In genomic region chr6:223136-223535, GRCh38 we compare ENCODE assay signal across 16 cellular contexts.
DNase-seq lines count a peak whose midpoint lies in the region; TF ChIP-seq lines count a peak whose summit lies in the region.
"Had no signal": no experiment of that assay in that cellular context is flagged by ENCODE, and none has a peak within 500 bp of the region (broad histone marks: within the 10 kb centered on the region; RNA-seq: fewer than 3 reads in every experiment).

No MANE protein-coding gene starts in this region.

- no peak for TF ChIP-seq POLR2A in testis (IDR thresholded peaks at IDR 0.05)

- H3K27ac ChIP-seq in endodermal cell (ENCODE audit: low read depth, low read length) = no peak overlapping the region
- no peak overlapping the region for H3K27ac ChIP-seq in testis
- H3K27ac ChIP-seq: BLaER1, HL-60 had no signal

- H3K4me1 Mint-ChIP-seq in T-helper 2 cell treated with Interferon-gamma antibody and Interleukin-4, amounts not matched to agents 5 μg/mL and 100 μg/mL, for 36 hours (ENCODE audit: low read depth) = peaks cover 61% of the 10 kb centered on the region
- H3K4me1 Mint-ChIP-seq in activated naive CD4-positive, alpha-beta T cell treated with anti-CD3 and anti-CD28 coated beads, Interleukin-2, amount 50 U/mL, for 24 hours = peaks cover 57% of the 10 kb centered on the region
- H3K4me1 Mint-ChIP-seq in activated naive CD4-positive, alpha-beta T cell treated with anti-CD3 and anti-CD28 coated beads for 36 hours (ENCODE audit: low read depth) = peaks cover 69% of the 10 kb centered on the region
- H3K4me1 Mint-ChIP-seq in endodermal cell = peaks cover 2% of the 10 kb centered on the region

- H3K9me3 ChIP-seq in endodermal cell (ENCODE audit: control insufficient read depth, low read length) (no peaks in the 10 kb centered on the region), testis (no peaks in the 10 kb centered on the region)
- H3K9me3 ChIP-seq: BLaER1 had no signal

- H3K4me3 ChIP-seq in endodermal cell (ENCODE audit: low read length) = no peak overlapping the region
- no peak overlapping the region for H3K4me3 ChIP-seq in testis
- H3K4me3 ChIP-seq: BLaER1 had no signal

- 62 to 72% methylated on average over 6 to 9 of the region's 9 CpGs for whole genome bisulfite sequencing in endodermal cell (ENCODE audit: insufficient coverage in 1 of 2, insufficient read length in 1 of 2), 2 experiments
- WGBS in testis, 2 donors = 72 to 79% methylated on average over 9 of the region's 9 CpGs

- no peaks in the 10 kb centered on the region for H3K36me3 ChIP-seq in endodermal cell (ENCODE audit: control insufficient read depth, insufficient read depth, low read length)
- no peaks in the 10 kb centered on the region for H3K36me3 ChIP-seq in testis (ENCODE audit: low read depth, missing control alignments)
- H3K36me3 ChIP-seq: BLaER1 had no signal

- no peak overlapping the region for H3K4me3 Mint-ChIP-seq in T-helper 2 cell treated with Interferon-gamma antibody and Interleukin-4, amounts not matched to agents 5 μg/mL and 100 μg/mL, for 36 hours
- no peak overlapping the region for H3K4me3 Mint-ChIP-seq in activated naive CD4-positive, alpha-beta T cell treated with anti-CD3 and anti-CD28 coated beads, Interleukin-2, amount 50 U/mL, for 24 hours
- H3K4me3 Mint-ChIP-seq in activated naive CD4-positive, alpha-beta T cell treated with anti-CD3 and anti-CD28 coated beads for 36 hours = no peak overlapping the region
- H3K4me3 Mint-ChIP-seq in endodermal cell = no peak overlapping the region

- no peaks in the 10 kb centered on the region for H3K27me3 ChIP-seq in endodermal cell (ENCODE audit: control insufficient read depth, insufficient read depth, low read length, poor library complexity, severe bottlenecking)
- H3K27me3 ChIP-seq in testis = no peaks in the 10 kb centered on the region
- H3K27me3 ChIP-seq: BLaER1 had no signal

- intact Hi-C loops in activated naive CD4-positive, alpha-beta T cell treated with anti-CD3 and anti-CD28 coated beads for 36 hours (cut with micrococcal nuclease) = loop anchor here (10.0 kb wide), 1 partner anchor 462 kb away; no protein-coding TSS in a partner anchor
- intact Hi-C loops in testis (cut with DNase I; ENCODE audit: low total_unique reads) = loop anchor here (2.0 kb wide), 1 partner anchor 30 kb away; no protein-coding TSS in a partner anchor

- H3K9ac ChIP-seq in endodermal cell (ENCODE audit: extremely low read depth, low read length, poor library complexity, severe bottlenecking) = no peak overlapping the region
- H3K9ac ChIP-seq: BLaER1 had no signal

- H3K9me3 Mint-ChIP-seq in T-helper 2 cell treated with Interferon-gamma antibody and Interleukin-4, amounts not matched to agents 5 μg/mL and 100 μg/mL, for 36 hours = peaks cover 5% of the 10 kb centered on the region
- H3K9me3 Mint-ChIP-seq in activated naive CD4-positive, alpha-beta T cell treated with anti-CD3 and anti-CD28 coated beads, Interleukin-2, amount 50 U/mL, for 24 hours = no peaks in the 10 kb centered on the region
- H3K9me3 Mint-ChIP-seq in activated naive CD4-positive, alpha-beta T cell treated with anti-CD3 and anti-CD28 coated beads for 36 hours = no peaks in the 10 kb centered on the region
- peaks cover 3% of the 10 kb centered on the region for H3K9me3 Mint-ChIP-seq in endodermal cell

- H3K36me3 Mint-ChIP-seq in T-helper 2 cell treated with Interferon-gamma antibody and Interleukin-4, amounts not matched to agents 5 μg/mL and 100 μg/mL, for 36 hours (ENCODE audit: low read depth) = peaks cover 2% of the 10 kb centered on the region
- H3K36me3 Mint-ChIP-seq in activated naive CD4-positive, alpha-beta T cell treated with anti-CD3 and anti-CD28 coated beads, Interleukin-2, amount 50 U/mL, for 24 hours = no peaks in the 10 kb centered on the region
- H3K36me3 Mint-ChIP-seq in activated naive CD4-positive, alpha-beta T cell treated with anti-CD3 and anti-CD28 coated beads for 36 hours (ENCODE audit: low read depth) = no peaks in the 10 kb centered on the region
- no peaks in the 10 kb centered on the region for H3K36me3 Mint-ChIP-seq in endodermal cell (ENCODE audit: low read depth)

- peak overlapping the region; percentile 24 for H3K27ac Mint-ChIP-seq in T-helper 2 cell treated with Interferon-gamma antibody and Interleukin-4, amounts not matched to agents 5 μg/mL and 100 μg/mL, for 36 hours
- peak overlapping the region; percentile 48 for H3K27ac Mint-ChIP-seq in activated naive CD4-positive, alpha-beta T cell treated with anti-CD3 and anti-CD28 coated beads, Interleukin-2, amount 50 U/mL, for 24 hours
- H3K27ac Mint-ChIP-seq in activated naive CD4-positive, alpha-beta T cell treated with anti-CD3 and anti-CD28 coated beads for 36 hours = no peak overlapping the region
- no peak overlapping the region for H3K27ac Mint-ChIP-seq in endodermal cell

- no peak for DNase-seq in T-helper 2 cell treated with Interferon-gamma antibody and Interleukin-4, amounts not matched to agents 5 μg/mL and 100 μg/mL, for 36 hours (ENCODE audit: low spot score)
- no peak for DNase-seq in T-helper 2 cell
- DNase-seq in activated naive CD4-positive, alpha-beta T cell treated with anti-CD3 and anti-CD28 coated beads for 36 hours = no peak
- peak; percentile 47 for DNase-seq in endodermal cell
- DNase-seq in testis = peak; percentile 2
- no peak for DNase-seq in HPDE6-E6E7 (ENCODE audit: extremely low spot score)
- no peak for DNase-seq in HUDEP-2 (lab: John Stamatoyannopoulos, UW; ENCODE audit: unreplicated experiment in 76 of 76)
- DNase-seq: 8988T; KBM-7; NCI-H2107; NCI-H226; NCI-H526; NK-92 treated with Interleukin-12 subunit alpha and Interleukin-12 subunit beta, amount 100 ng/mL, for 24 hours had no signal

- H3K4me1 ChIP-seq in endodermal cell (ENCODE audit: control insufficient read depth, insufficient read depth, low read length) (no peaks in the 10 kb centered on the region), testis (no peaks in the 10 kb centered on the region)

- CTCF ChIA-PET in activated naive CD4-positive, alpha-beta T cell treated with anti-CD3 and anti-CD28 coated beads for 36 hours (lab: Charles Lee) = interaction anchor here (1.0 to 9.0 kb wide), 3 partner anchors 32 to 54 kb away, joined by 3 to 72 read pairs (median 4); no protein-coding TSS in a partner anchor

- TF ChIP-seq CTCF in endodermal cell (conservative IDR thresholded peaks at IDR 0.05) (no peak), testis (IDR thresholded peaks at IDR 0.05) (no peak)

- no peaks in the 10 kb centered on the region for H3K27me3 Mint-ChIP-seq in T-helper 2 cell treated with Interferon-gamma antibody and Interleukin-4, amounts not matched to agents 5 μg/mL and 100 μg/mL, for 36 hours (ENCODE audit: low read depth)
- H3K27me3 Mint-ChIP-seq in activated naive CD4-positive, alpha-beta T cell treated with anti-CD3 and anti-CD28 coated beads, Interleukin-2, amount 50 U/mL, for 24 hours = no peaks in the 10 kb centered on the region
- H3K27me3 Mint-ChIP-seq in activated naive CD4-positive, alpha-beta T cell treated with anti-CD3 and anti-CD28 coated beads for 36 hours (ENCODE audit: low read depth) = no peaks in the 10 kb centered on the region
- H3K27me3 Mint-ChIP-seq in endodermal cell (ENCODE audit: insufficient read depth) = no peaks in the 10 kb centered on the region

Comparison
In these comparisons a context has a peak if more than half of its experiments do, and no peak if none do; other contexts are left out.
1. H3K27ac Mint-ChIP-seq: peak in T-helper 2 cell treated with Interferon-gamma antibody and Interleukin-4, amounts not matched to agents 5 μg/mL and 100 μg/mL, for 36 hours (single experiment) and activated naive CD4-positive, alpha-beta T cell treated with anti-CD3 and anti-CD28 coated beads, Interleukin-2, amount 50 U/mL, for 24 hours (single experiment); none in activated naive CD4-positive, alpha-beta T cell treated with anti-CD3 and anti-CD28 coated beads for 36 hours (single experiment) and endodermal cell (single experiment).
2. DNase-seq: peak in endodermal cell (single experiment) and testis (single experiment); none in T-helper 2 cell treated with Interferon-gamma antibody and Interleukin-4, amounts not matched to agents 5 μg/mL and 100 μg/mL, for 36 hours (single experiment), T-helper 2 cell (0 of 5), activated naive CD4-positive, alpha-beta T cell treated with anti-CD3 and anti-CD28 coated beads for 36 hours (single experiment), HPDE6-E6E7 (single experiment) and HUDEP-2 (0 of 76).